17 cellular contexts compared by ENCODE assay signal in genomic region chr2:11097988-11098387, GRCh38.
"Had no signal": no experiment of that assay in that cellular context is flagged by ENCODE, and none has a peak within 500 bp of the region (broad histone marks: within the 10 kb centered on the region; RNA-seq: fewer than 3 reads in every experiment).

No MANE protein-coding gene starts in this region.

- H3K27me3 ChIP-seq: adrenal gland, tibial nerve, uterus had no signal

- DNase-seq: activated CD4-positive, alpha-beta T cell treated with anti-CD3 and anti-CD28 coated beads for 48 hours; activated CD8-positive, alpha-beta memory T cell treated with anti-CD3 and anti-CD28 coated beads, Interleukin-2, amount 50 U/mL, for 4 hours; activated CD8-positive, alpha-beta T cell treated with anti-CD3 and anti-CD28 coated beads, Interleukin-2, amount 10 ng/mL, durations not matched to agents 7 days and 5 days; activated T-cell treated with anti-CD3 and anti-CD28 coated beads, Interleukin-2, amount 50 U/mL, for 48 hours; adrenal gland; esophagus squamous epithelium; hypothalamus; kidney; left ventricle myocardium inferior; retina; stimulated activated CD4-positive, alpha-beta T cell treated with anti-CD3 and anti-CD28 coated beads, Interleukin-15, amount 100 ng/mL, for 24 hours; stimulated activated CD4-positive, alpha-beta T cell treated with anti-CD3 and anti-CD28 coated beads, Interleukin-4, amount 100 ng/mL, for 1 hour; stimulated activated naive CD4-positive, alpha-beta T cell treated with Interleukin-2 at 50 U/mL for 16 hours; uterus had no signal

- H3K4me1 ChIP-seq: adrenal gland, esophagus squamous epithelium, left ventricle myocardium inferior, tibial nerve, uterus had no signal

- H3K36me3 Mint-ChIP-seq: activated naive CD4-positive, alpha-beta T cell treated with anti-CD3 and anti-CD28 coated beads, Interleukin-2, amount 50 U/mL, for 24 hours; natural killer cell treated with Interleukin-12 subunit alpha and Interleukin-12 subunit beta and Interleukin-15 and Interleukin-18, amount 100 ng/mL, for 72 hours had no signal

- ATAC-seq: activated CD8-positive, alpha-beta T cell treated with anti-CD3 and anti-CD28 coated beads, Interleukin-2, amount 10 ng/mL, durations not matched to agents 7 days and 5 days; natural killer cell treated with Interleukin-12 subunit alpha and Interleukin-12 subunit beta and Interleukin-15 and Interleukin-18, amount 100 ng/mL, for 72 hours had no signal

- H3K27ac Mint-ChIP-seq: activated CD8-positive, alpha-beta T cell treated with anti-CD3 and anti-CD28 coated beads, Interleukin-2, amount 10 ng/mL, durations not matched to agents 7 days and 5 days; activated naive CD4-positive, alpha-beta T cell treated with anti-CD3 and anti-CD28 coated beads, Interleukin-2, amount 50 U/mL, for 24 hours; natural killer cell treated with Interleukin-12 subunit alpha and Interleukin-12 subunit beta and Interleukin-15 and Interleukin-18, amount 100 ng/mL, for 72 hours had no signal

- H3K36me3 ChIP-seq: adrenal gland, esophagus squamous epithelium, left ventricle myocardium inferior, tibial nerve, uterus had no signal

- H3K27ac ChIP-seq: adrenal gland, esophagus squamous epithelium, left ventricle myocardium inferior, tibial nerve, uterus had no signal

- H3K9me3 Mint-ChIP-seq: activated naive CD4-positive, alpha-beta T cell treated with anti-CD3 and anti-CD28 coated beads, Interleukin-2, amount 50 U/mL, for 24 hours; natural killer cell treated with Interleukin-12 subunit alpha and Interleukin-12 subunit beta and Interleukin-15 and Interleukin-18, amount 100 ng/mL, for 72 hours had no signal

- H3K4me3 Mint-ChIP-seq: activated CD8-positive, alpha-beta T cell treated with anti-CD3 and anti-CD28 coated beads, Interleukin-2, amount 10 ng/mL, durations not matched to agents 7 days and 5 days; activated naive CD4-positive, alpha-beta T cell treated with anti-CD3 and anti-CD28 coated beads, Interleukin-2, amount 50 U/mL, for 24 hours; natural killer cell treated with Interleukin-12 subunit alpha and Interleukin-12 subunit beta and Interleukin-15 and Interleukin-18, amount 100 ng/mL, for 72 hours had no signal

- H3K4me3 ChIP-seq: adrenal gland, esophagus squamous epithelium, left ventricle myocardium inferior, tibial nerve, uterus had no signal

- H3K27me3 Mint-ChIP-seq: activated naive CD4-positive, alpha-beta T cell treated with anti-CD3 and anti-CD28 coated beads, Interleukin-2, amount 50 U/mL, for 24 hours had no signal

- H3K9me3 ChIP-seq: adrenal gland, esophagus squamous epithelium, left ventricle myocardium inferior, tibial nerve, uterus had no signal
